16 cellular contexts compared by ENCODE assay signal in genomic region chr3:126997455-126998038, GRCh38. TPM values are rescaled to one million over a fixed set of nuclear protein-coding genes. Genes with fewer than 3 reads are reported as not detected.
A peak's percentile ranks its signal among the peaks of the same experiment; 100 is the strongest.
DNase-seq lines count a peak whose midpoint lies in the region; ATAC-seq and TF ChIP-seq lines count a peak whose summit lies in the region.
"Had no signal": no experiment of that assay in that cellular context is flagged by ENCODE, and none has a peak within 500 bp of the region (broad histone marks: within the 10 kb centered on the region; RNA-seq: fewer than 3 reads in every experiment).

No MANE protein-coding gene starts in this region.

- TF ChIP-seq CTCF in Caco-2 (IDR thresholded peaks at IDR 0.05; ENCODE audit: insufficient read depth in 1 of 2, low read depth in 1 of 2, low read length in 1 of 2, severe bottlenecking in 1 of 2, unreplicated experiment in 1 of 2), result no peak
- no peak for TF ChIP-seq CTCF in HFFc6 (IDR thresholded peaks at IDR 0.05)
- TF ChIP-seq CTCF in endodermal cell (conservative IDR thresholded peaks at IDR 0.05), result no peak
- TF ChIP-seq CTCF in progenitor cell of endocrine pancreas (IDR thresholded peaks at IDR 0.05; ENCODE audit: unreplicated experiment), result no peak
- no peak for TF ChIP-seq CTCF in esophagus muscularis mucosa (IDR thresholded peaks at IDR 0.05)

- H3K4me1 Mint-ChIP-seq in Caco-2 (ENCODE audit: low read depth, unreplicated experiment), result no peaks in the 10 kb centered on the region
- H3K4me1 Mint-ChIP-seq in HFFc6 (ENCODE audit: low read depth), result peaks cover 11% of the 10 kb centered on the region
- H3K4me1 Mint-ChIP-seq in endodermal cell, result peaks cover 13% of the 10 kb centered on the region
- H3K4me1 Mint-ChIP-seq in progenitor cell of endocrine pancreas (ENCODE audit: low read depth), result peaks cover 4% of the 10 kb centered on the region

- POLR2A ChIA-PET in Caco-2 (lab: Charles Lee), result no interaction called here

- CTCF ChIA-PET in Caco-2 (lab: Charles Lee), result no interaction called here

- no peak for ATAC-seq in GM21737 (IDR thresholded peaks at IDR 0.05; ENCODE audit: unreplicated experiment)
- ATAC-seq: SK-N-SH treated with all-trans-retinoic acid at 6 μM for 48 hours had no signal

- H3K4me1 ChIP-seq in Caco-2 (no peaks in the 10 kb centered on the region), endodermal cell (ENCODE audit: control insufficient read depth, insufficient read depth, low read length) (peaks cover 10% of the 10 kb centered on the region), esophagus muscularis mucosa (peaks cover 49 to 95% (median 68%) of the 10 kb centered on the region in 4 donors)

- intact Hi-C loops in Caco-2 (cut with micrococcal nuclease; ENCODE audit: unreplicated experiment), result no loop called here
- intact Hi-C loops in esophagus muscularis mucosa (cut with DNase I), result no loop called here

- DNase-seq in Caco-2 (no peak), HFFc6 (no peak), endodermal cell (no peak), progenitor cell of endocrine pancreas (ENCODE audit: low spot score, unreplicated experiment) (no peak), activated gamma-delta T cell treated with Interleukin-2 at 50 U/mL for 16 hours (no peak), esophagus muscularis mucosa (ENCODE audit: extremely low spot score) (no peak)
- DNase-seq: CD8-positive, alpha-beta memory T cell; DMS 273 treated with DMSO at 0.1 percent for 48 hours; H7; KBM-7; NCI-H1092; NCI-H187; SHP77 had no signal

- H3K36me3 ChIP-seq in Caco-2 (ENCODE audit: control insufficient read depth, insufficient read depth, low read length), result no peaks in the 10 kb centered on the region; the same call in 1 of the 2 replicates
- H3K36me3 ChIP-seq in endodermal cell (ENCODE audit: control insufficient read depth, insufficient read depth, low read length), result peaks cover 39% of the 10 kb centered on the region
- peaks cover 0 to 5% (median 2%) of the 10 kb centered on the region in 4 donors for H3K36me3 ChIP-seq in esophagus muscularis mucosa

- no TSS peak for BruUV-seq in Caco-2 (replicated peaks; lab: Mats Ljungman, UMichigan)

- TF ChIP-seq POLR2A in esophagus muscularis mucosa (IDR thresholded peaks at IDR 0.05; ENCODE audit: low read depth), result no peak

- H3K4me3 ChIP-seq in Caco-2 (ENCODE audit: low read depth, low read length) (no peak overlapping the region), endodermal cell (ENCODE audit: low read length) (no peak overlapping the region), esophagus muscularis mucosa (no peak overlapping the region)

- no peaks in the 10 kb centered on the region for H3K9me3 Mint-ChIP-seq in Caco-2 (ENCODE audit: unreplicated experiment)
- no peaks in the 10 kb centered on the region for H3K9me3 Mint-ChIP-seq in HFFc6
- no peaks in the 10 kb centered on the region for H3K9me3 Mint-ChIP-seq in endodermal cell
- no peaks in the 10 kb centered on the region for H3K9me3 Mint-ChIP-seq in progenitor cell of endocrine pancreas (ENCODE audit: low read depth)
- H3K9me3 Mint-ChIP-seq: CD8-positive, alpha-beta memory T cell had no signal

- no peaks in the 10 kb centered on the region for H3K27me3 Mint-ChIP-seq in Caco-2 (ENCODE audit: insufficient read depth, unreplicated experiment)
- no peaks in the 10 kb centered on the region; the same call in 1 of the 2 replicates for H3K27me3 Mint-ChIP-seq in HFFc6 (ENCODE audit: insufficient read depth)
- no peaks in the 10 kb centered on the region for H3K27me3 Mint-ChIP-seq in endodermal cell (ENCODE audit: insufficient read depth)
- H3K27me3 Mint-ChIP-seq in progenitor cell of endocrine pancreas, result no peaks in the 10 kb centered on the region
- H3K27me3 Mint-ChIP-seq: B cell; CD8-positive, alpha-beta memory T cell had no signal

- H3K27me3 ChIP-seq in Caco-2 (replicated peaks; ENCODE audit: control insufficient read depth, insufficient read depth, low read length) (no peaks in the 10 kb centered on the region), endodermal cell (ENCODE audit: control insufficient read depth, insufficient read depth, low read length, poor library complexity, severe bottlenecking) (no peaks in the 10 kb centered on the region), esophagus muscularis mucosa (no peaks in the 10 kb centered on the region)

- H3K4me3 Mint-ChIP-seq in Caco-2 (ENCODE audit: unreplicated experiment), result no peak overlapping the region
- no peak overlapping the region for H3K4me3 Mint-ChIP-seq in HFFc6
- no peak overlapping the region for H3K4me3 Mint-ChIP-seq in endodermal cell
- no peak overlapping the region for H3K4me3 Mint-ChIP-seq in progenitor cell of endocrine pancreas (ENCODE audit: low read depth)
- H3K4me3 Mint-ChIP-seq: B cell; CD8-positive, alpha-beta memory T cell had no signal

- H3K27ac ChIP-seq in endodermal cell (ENCODE audit: low read depth, low read length) (no peak overlapping the region), esophagus muscularis mucosa (replicated peaks in 1 of 4) (no peak overlapping the region)

- WGBS in endodermal cell (ENCODE audit: insufficient coverage in 1 of 2, insufficient read length in 1 of 2), 2 experiments, result 95 to 96% methylated on average over 19 of the region's 19 CpGs
- WGBS in esophagus muscularis mucosa, result 83% methylated on average over 2 of the region's 19 CpGs

- H3K36me3 Mint-ChIP-seq in Caco-2 (ENCODE audit: insufficient read depth, unreplicated experiment) (peaks cover 23% of the 10 kb centered on the region), HFFc6 (ENCODE audit: low read depth) (no peaks in the 10 kb centered on the region), endodermal cell (ENCODE audit: low read depth) (peaks cover 11% of the 10 kb centered on the region), progenitor cell of endocrine pancreas (ENCODE audit: insufficient read depth) (no peaks in the 10 kb centered on the region)

- TF ChIP-seq EP300 in esophagus muscularis mucosa (IDR thresholded peaks at IDR 0.05), result no peak

- no peaks in the 10 kb centered on the region for H3K9me3 ChIP-seq in Caco-2
- no peaks in the 10 kb centered on the region for H3K9me3 ChIP-seq in endodermal cell (ENCODE audit: control insufficient read depth, low read length)
- no peaks in the 10 kb centered on the region for H3K9me3 ChIP-seq in esophagus muscularis mucosa

- peak overlapping the region; percentile 16 for H3K27ac Mint-ChIP-seq in Caco-2 (ENCODE audit: unreplicated experiment)
- peak overlapping the region; percentile 39 for H3K27ac Mint-ChIP-seq in HFFc6
- peak overlapping the region; percentile 86 for H3K27ac Mint-ChIP-seq in endodermal cell
- H3K27ac Mint-ChIP-seq in progenitor cell of endocrine pancreas, result peak overlapping the region; percentile 49
- H3K27ac Mint-ChIP-seq: B cell had no signal

- no peak overlapping the region for H3K9ac ChIP-seq in endodermal cell (ENCODE audit: extremely low read depth, low read length, poor library complexity, severe bottlenecking)

RNA-seq across cellular contexts. Expression of gene PLXNA1, which starts 14.6 kb away (rescaled TPM):
- total RNA-seq in Caco-2 (2022), result 92.4 and 95.1 TPM in 2 replicates
- 10 to 100 TPM; 40.8 to 56.1 (median 45.4) TPM for total RNA-seq in HFFc6 (2021; fragmentation: NEBNext Ultra II Directional; extraction: Animal tissue kit (Norgen Biotek cat#: 25700))
- total RNA-seq in endodermal cell, result 10 to 100 TPM; 66.3 to 79.4 TPM
- 64.5 TPM for polyA plus RNA-seq in endodermal cell (2013, experiment 1 of 2)
- 61.1 TPM for polyA plus RNA-seq in endodermal cell (2013, experiment 2 of 2)
- total RNA-seq in progenitor cell of endocrine pancreas, result 104 and 107 TPM in 2 replicates
- 10 to 100 TPM; 33.6 to 82.4 (median 47.0) TPM for total RNA-seq in esophagus muscularis mucosa

Comparison
In these comparisons a context has a peak if more than half of its experiments do, and no peak if none do; other contexts are left out.
1. H3K27ac Mint-ChIP-seq: peak in every context shown above with its lines; median percentile 86 in endodermal cell; 49 in progenitor cell of endocrine pancreas; 39 in HFFc6; 16 in Caco-2.